ENCODE assay signal across 2 cellular contexts in the genomic region with DNA sequence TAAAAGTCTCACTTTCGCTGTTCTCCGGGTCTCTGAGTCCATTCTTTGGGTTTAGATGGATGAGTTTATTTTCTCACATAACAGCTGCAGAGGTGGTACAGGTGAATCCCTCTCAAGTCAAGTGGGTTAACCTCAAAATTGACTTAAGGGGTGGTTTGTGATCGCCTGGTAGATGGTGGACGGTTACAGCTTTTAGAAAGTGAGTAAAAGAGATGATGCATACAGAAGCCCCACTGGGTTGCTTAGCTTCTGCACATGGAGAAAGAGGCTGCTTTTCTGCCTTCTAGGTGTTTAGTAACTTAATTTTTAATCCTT.
TF ChIP-seq lines count a peak whose summit lies in the region.

No MANE protein-coding gene starts in this region.

TF ChIP-seq in WTC11, 78 proteins besides CTCF, POLR2A, EP300 and RAD21 (continued from another document):
- TF ChIP-seq, protein P1, sequence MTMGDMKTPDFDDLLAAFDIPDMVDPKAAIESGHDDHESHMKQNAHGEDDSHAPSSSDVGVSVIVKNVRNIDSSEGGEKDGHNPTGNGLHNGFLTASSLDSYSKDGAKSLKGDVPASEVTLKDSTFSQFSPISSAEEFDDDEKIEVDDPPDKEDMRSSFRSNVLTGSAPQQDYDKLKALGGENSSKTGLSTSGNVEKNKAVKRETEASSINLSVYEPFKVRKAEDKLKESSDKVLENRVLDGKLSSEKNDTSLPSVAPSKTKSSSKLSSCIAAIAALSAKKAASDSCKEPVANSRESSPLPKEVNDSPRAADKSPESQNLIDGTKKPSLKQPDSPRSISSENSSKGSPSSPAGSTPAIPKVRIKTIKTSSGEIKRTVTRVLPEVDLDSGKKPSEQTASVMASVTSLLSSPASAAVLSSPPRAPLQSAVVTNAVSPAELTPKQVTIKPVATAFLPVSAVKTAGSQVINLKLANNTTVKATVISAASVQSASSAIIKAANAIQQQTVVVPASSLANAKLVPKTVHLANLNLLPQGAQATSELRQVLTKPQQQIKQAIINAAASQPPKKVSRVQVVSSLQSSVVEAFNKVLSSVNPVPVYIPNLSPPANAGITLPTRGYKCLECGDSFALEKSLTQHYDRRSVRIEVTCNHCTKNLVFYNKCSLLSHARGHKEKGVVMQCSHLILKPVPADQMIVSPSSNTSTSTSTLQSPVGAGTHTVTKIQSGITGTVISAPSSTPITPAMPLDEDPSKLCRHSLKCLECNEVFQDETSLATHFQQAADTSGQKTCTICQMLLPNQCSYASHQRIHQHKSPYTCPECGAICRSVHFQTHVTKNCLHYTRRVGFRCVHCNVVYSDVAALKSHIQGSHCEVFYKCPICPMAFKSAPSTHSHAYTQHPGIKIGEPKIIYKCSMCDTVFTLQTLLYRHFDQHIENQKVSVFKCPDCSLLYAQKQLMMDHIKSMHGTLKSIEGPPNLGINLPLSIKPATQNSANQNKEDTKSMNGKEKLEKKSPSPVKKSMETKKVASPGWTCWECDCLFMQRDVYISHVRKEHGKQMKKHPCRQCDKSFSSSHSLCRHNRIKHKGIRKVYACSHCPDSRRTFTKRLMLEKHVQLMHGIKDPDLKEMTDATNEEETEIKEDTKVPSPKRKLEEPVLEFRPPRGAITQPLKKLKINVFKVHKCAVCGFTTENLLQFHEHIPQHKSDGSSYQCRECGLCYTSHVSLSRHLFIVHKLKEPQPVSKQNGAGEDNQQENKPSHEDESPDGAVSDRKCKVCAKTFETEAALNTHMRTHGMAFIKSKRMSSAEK (CRISPR knock-in tag; IDR thresholded peaks at IDR 0.05; ENCODE audit: borderline replicate concordance): no peak
- no peak for TF ChIP-seq MXD4 (CRISPR knock-in tag; IDR thresholded peaks at IDR 0.05; ENCODE audit: borderline replicate concordance)
- no peak for TF ChIP-seq ZNF232 (CRISPR knock-in tag; IDR thresholded peaks at IDR 0.05)
- no peak for TF ChIP-seq RORB (CRISPR knock-in tag; IDR thresholded peaks at IDR 0.05)
- TF ChIP-seq, protein P2, sequence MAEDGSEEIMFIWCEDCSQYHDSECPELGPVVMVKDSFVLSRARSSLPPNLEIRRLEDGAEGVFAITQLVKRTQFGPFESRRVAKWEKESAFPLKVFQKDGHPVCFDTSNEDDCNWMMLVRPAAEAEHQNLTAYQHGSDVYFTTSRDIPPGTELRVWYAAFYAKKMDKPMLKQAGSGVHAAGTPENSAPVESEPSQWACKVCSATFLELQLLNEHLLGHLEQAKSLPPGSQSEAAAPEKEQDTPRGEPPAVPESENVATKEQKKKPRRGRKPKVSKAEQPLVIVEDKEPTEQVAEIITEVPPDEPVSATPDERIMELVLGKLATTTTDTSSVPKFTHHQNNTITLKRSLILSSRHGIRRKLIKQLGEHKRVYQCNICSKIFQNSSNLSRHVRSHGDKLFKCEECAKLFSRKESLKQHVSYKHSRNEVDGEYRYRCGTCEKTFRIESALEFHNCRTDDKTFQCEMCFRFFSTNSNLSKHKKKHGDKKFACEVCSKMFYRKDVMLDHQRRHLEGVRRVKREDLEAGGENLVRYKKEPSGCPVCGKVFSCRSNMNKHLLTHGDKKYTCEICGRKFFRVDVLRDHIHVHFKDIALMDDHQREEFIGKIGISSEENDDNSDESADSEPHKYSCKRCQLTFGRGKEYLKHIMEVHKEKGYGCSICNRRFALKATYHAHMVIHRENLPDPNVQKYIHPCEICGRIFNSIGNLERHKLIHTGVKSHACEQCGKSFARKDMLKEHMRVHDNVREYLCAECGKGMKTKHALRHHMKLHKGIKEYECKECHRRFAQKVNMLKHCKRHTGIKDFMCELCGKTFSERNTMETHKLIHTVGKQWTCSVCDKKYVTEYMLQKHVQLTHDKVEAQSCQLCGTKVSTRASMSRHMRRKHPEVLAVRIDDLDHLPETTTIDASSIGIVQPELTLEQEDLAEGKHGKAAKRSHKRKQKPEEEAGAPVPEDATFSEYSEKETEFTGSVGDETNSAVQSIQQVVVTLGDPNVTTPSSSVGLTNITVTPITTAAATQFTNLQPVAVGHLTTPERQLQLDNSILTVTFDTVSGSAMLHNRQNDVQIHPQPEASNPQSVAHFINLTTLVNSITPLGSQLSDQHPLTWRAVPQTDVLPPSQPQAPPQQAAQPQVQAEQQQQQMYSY (CRISPR knock-in tag; IDR thresholded peaks at IDR 0.05): no peak
- TF ChIP-seq JAZF1 (CRISPR knock-in tag; IDR thresholded peaks at IDR 0.05): no peak
- TF ChIP-seq ETV6 (CRISPR knock-in tag; IDR thresholded peaks at IDR 0.05): no peak
- TF ChIP-seq GRHL2 (CRISPR knock-in tag; IDR thresholded peaks at IDR 0.05; ENCODE audit: insufficient replicate concordance, severe bottlenecking): no peak
- TF ChIP-seq, protein P3, sequence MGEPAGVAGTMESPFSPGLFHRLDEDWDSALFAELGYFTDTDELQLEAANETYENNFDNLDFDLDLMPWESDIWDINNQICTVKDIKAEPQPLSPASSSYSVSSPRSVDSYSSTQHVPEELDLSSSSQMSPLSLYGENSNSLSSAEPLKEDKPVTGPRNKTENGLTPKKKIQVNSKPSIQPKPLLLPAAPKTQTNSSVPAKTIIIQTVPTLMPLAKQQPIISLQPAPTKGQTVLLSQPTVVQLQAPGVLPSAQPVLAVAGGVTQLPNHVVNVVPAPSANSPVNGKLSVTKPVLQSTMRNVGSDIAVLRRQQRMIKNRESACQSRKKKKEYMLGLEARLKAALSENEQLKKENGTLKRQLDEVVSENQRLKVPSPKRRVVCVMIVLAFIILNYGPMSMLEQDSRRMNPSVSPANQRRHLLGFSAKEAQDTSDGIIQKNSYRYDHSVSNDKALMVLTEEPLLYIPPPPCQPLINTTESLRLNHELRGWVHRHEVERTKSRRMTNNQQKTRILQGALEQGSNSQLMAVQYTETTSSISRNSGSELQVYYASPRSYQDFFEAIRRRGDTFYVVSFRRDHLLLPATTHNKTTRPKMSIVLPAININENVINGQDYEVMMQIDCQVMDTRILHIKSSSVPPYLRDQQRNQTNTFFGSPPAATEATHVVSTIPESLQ (CRISPR knock-in tag; IDR thresholded peaks at IDR 0.05): no peak
- no peak for TF ChIP-seq ZNF263 (CRISPR knock-in tag; IDR thresholded peaks at IDR 0.05; ENCODE audit: low read depth)
- TF ChIP-seq TEAD1 (CRISPR knock-in tag; IDR thresholded peaks at IDR 0.05): no peak
- TF ChIP-seq NFE2L1 (CRISPR knock-in tag; IDR thresholded peaks at IDR 0.05): no peak
- no peak for TF ChIP-seq SOX15 (CRISPR knock-in tag; IDR thresholded peaks at IDR 0.05)

TF ChIP-seq in HepG2, 621 proteins besides CTCF, POLR2A, EP300 and RAD21 (continued from another document):
- TF ChIP-seq, protein P4, sequence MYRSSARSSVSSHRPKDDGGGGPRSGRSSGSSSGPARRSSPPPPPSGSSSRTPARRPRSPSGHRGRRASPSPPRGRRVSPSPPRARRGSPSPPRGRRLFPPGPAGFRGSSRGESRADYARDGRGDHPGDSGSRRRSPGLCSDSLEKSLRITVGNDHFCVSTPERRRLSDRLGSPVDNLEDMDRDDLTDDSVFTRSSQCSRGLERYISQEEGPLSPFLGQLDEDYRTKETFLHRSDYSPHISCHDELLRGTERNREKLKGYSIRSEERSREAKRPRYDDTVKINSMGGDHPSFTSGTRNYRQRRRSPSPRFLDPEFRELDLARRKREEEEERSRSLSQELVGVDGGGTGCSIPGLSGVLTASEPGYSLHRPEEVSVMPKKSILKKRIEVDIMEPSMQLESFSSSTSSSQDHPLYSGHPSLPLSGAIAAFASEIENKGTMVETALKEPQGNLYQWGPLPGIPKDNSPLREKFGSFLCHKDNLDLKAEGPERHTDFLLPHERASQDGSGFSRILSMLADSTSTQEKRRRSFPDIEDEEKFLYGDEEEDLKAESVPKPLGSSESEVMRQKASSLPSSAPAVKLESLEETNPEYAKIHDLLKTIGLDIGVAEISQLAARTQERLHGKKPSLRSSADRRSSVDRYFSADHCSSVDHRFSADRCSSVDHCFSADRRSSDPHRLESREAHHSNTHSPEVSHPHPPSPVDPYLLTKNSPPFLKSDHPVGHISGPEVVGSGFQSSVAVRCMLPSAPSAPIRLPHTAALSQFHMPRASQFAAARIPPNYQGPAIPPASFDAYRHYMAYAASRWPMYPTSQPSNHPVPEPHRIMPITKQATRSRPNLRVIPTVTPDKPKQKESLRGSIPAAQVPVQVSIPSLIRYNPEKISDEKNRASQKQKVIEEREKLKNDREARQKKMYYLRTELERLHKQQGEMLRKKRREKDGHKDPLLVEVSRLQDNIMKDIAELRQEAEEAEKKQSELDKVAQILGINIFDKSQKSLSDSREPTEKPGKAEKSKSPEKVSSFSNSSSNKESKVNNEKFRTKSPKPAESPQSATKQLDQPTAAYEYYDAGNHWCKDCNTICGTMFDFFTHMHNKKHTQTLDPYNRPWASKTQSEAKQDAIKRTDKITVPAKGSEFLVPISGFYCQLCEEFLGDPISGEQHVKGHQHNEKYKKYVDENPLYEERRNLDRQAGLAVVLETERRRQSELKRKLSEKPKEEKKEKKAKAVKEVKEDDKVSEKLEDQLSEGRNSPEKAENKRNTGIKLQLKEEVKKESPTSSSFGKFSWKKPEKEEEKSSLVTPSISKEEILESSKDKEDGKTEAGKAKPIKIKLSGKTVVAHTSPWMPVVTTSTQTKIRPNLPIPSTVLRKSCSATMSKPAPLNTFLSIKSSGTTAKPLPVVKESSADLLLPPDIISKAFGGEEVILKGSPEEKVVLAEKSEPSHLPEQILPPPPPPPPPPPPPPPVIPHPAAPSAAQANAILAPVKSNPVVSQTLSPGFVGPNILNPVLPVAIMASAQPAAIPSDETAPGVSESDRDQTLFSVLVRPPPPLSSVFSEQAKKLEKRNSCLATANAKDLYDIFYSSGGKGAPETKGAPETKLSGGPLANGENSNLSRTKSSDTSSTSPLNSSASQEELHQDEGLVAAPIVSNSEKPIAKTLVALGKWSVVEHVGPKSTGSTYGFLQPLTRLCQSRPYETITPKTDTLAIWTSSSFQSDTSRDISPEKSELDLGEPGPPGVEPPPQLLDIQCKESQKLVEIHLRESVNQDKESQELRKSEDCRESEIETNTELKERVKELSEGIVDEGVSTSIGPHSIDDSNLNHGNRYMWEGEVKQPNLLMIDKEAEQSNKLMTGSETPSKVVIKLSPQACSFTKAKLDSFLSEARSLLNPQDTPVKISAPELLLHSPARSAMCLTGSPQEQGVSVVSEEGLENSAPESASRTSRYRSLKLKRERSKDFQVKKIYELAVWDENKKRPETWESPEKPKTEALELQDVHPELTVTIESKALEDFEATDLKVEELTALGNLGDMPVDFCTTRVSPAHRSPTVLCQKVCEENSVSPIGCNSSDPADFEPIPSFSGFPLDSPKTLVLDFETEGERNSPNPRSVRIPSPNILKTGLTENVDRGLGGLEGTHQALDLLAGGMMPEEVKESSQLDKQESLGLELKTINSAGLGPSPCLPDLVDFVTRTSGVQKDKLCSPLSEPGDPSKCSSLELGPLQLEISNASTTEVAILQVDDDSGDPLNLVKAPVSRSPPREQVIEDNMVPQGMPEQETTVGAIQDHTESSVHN (CRISPR knock-in tag; IDR thresholded peaks at IDR 0.05): no peak
- no peak for TF ChIP-seq SOX6 (IDR thresholded peaks at IDR 0.05)
- TF ChIP-seq SOX6 (CRISPR knock-in tag; IDR thresholded peaks at IDR 0.05): no peak
- no peak for TF ChIP-seq PRMT3 (CRISPR knock-in tag; IDR thresholded peaks at IDR 0.05; ENCODE audit: borderline replicate concordance, low read depth)
- TF ChIP-seq TCF7 (IDR thresholded peaks at IDR 0.05; ENCODE audit: low read depth): no peak
- no peak for TF ChIP-seq U2AF1 (optimal IDR thresholded peaks at IDR 0.05; ENCODE audit: low read depth, low read length)
- no peak for TF ChIP-seq TRIM24 (CRISPR knock-in tag; IDR thresholded peaks at IDR 0.05)
- no peak for TF ChIP-seq ZNF589 (CRISPR knock-in tag; conservative IDR thresholded peaks at IDR 0.05)
- TF ChIP-seq CENPX (CRISPR knock-in tag; IDR thresholded peaks at IDR 0.05): no peak
TF ChIP-seq in HepG2: peak in this region for 0.
